2 cellular contexts compared by ENCODE assay signal in genomic region chr7:105599551-105599950, GRCh38.
TF ChIP-seq lines count a peak whose summit lies in the region.

No MANE protein-coding gene starts in this region.

TF ChIP-seq in HepG2, 621 proteins besides CTCF, POLR2A, EP300 and RAD21:
- TF ChIP-seq AKAP8 (CRISPR knock-in tag; IDR thresholded peaks at IDR 0.05) (no peak), MED1 (CRISPR knock-in tag; IDR thresholded peaks at IDR 0.05) (no peak), TEF (CRISPR knock-in tag; IDR thresholded peaks at IDR 0.05) (no peak), DZIP1 (CRISPR knock-in tag; IDR thresholded peaks at IDR 0.05) (no peak), ZNF570 (CRISPR knock-in tag; IDR thresholded peaks at IDR 0.05; ENCODE audit: borderline replicate concordance) (no peak), PRPF4 (IDR thresholded peaks at IDR 0.05; ENCODE audit: low read depth, low read length, poor library complexity, severe bottlenecking) (no peak), GABPB1 (CRISPR knock-in tag; IDR thresholded peaks at IDR 0.05) (no peak), ZNF224 (CRISPR knock-in tag; IDR thresholded peaks at IDR 0.05) (no peak), SSRP1 (CRISPR knock-in tag; IDR thresholded peaks at IDR 0.05) (no peak), TFDP2 (CRISPR knock-in tag; IDR thresholded peaks at IDR 0.05) (no peak), HOXD1 (CRISPR knock-in tag; IDR thresholded peaks at IDR 0.05) (no peak), ZBTB43 (CRISPR knock-in tag; conservative IDR thresholded peaks at IDR 0.05) (no peak)

TF ChIP-seq in H1, 55 proteins besides CTCF, POLR2A, EP300 and RAD21:
- TF ChIP-seq SAP30 (IDR thresholded peaks at IDR 0.05; ENCODE audit: insufficient read depth, insufficient replicate concordance, low read length) (no peak), BACH1 (IDR thresholded peaks at IDR 0.05; ENCODE audit: low read length) (no peak), YY1 (IDR thresholded peaks at IDR 0.05; ENCODE audit: low read depth, low read length) (no peak), EGR1 (IDR thresholded peaks at IDR 0.05; ENCODE audit: borderline replicate concordance, low read depth, low read length) (no peak), HDAC2 (IDR thresholded peaks at IDR 0.05; ENCODE audit: borderline replicate concordance in 1 of 2, low read depth in 2 of 2, low read length in 2 of 2) (no peak), ATF3 (IDR thresholded peaks at IDR 0.05; ENCODE audit: insufficient read depth, low read depth, low read length) (no peak), CEBPB (IDR thresholded peaks at IDR 0.05; ENCODE audit: low read depth, low read length) (no peak), JUND (IDR thresholded peaks at IDR 0.05; ENCODE audit: low read length) (no peak), NRF1 (IDR thresholded peaks at IDR 0.05; ENCODE audit: low read depth, low read length) (no peak), GTF2F1 (IDR thresholded peaks at IDR 0.05; ENCODE audit: borderline replicate concordance, low read depth, low read length) (no peak)
